8 cellular contexts compared by ENCODE assay signal in genomic region chr17:4229627-4230026, GRCh38. TPM values are rescaled to one million over a fixed set of nuclear protein-coding genes. Genes with fewer than 3 reads are reported as not detected.
DNase-seq lines count a peak whose midpoint lies in the region; ATAC-seq and TF ChIP-seq lines count a peak whose summit lies in the region.

No MANE protein-coding gene starts in this region.

- H3K27me3 ChIP-seq in BJ (ENCODE audit: control insufficient read depth, insufficient read depth, low read length) (no peaks in the 10 kb centered on the region), H7 (ENCODE audit: control insufficient read depth, insufficient read depth, low read length) (no peaks in the 10 kb centered on the region)

- DNase-seq in BJ (ENCODE audit: low read depth) (peak; percentile 25), SK-N-MC (ENCODE audit: low read depth, low spot score) (no peak), foreskin fibroblast (peak; percentile 67 to 72), posterior vena cava (ENCODE audit: low spot score) (peak; percentile 85), DMS53 treated with DMSO at 0.1 percent for 48 hours (lab: John Stamatoyannopoulos, UW; ENCODE audit: unreplicated experiment) (no peak), H7 (no peak)
- DNase-seq in activated naive CD4-positive, alpha-beta T cell (lab: John Stamatoyannopoulos, UW) = no peak

- no peak for ATAC-seq in GM21447 (IDR thresholded peaks at IDR 0.05; ENCODE audit: unreplicated experiment)

- H3K9ac ChIP-seq in SK-N-MC (ENCODE audit: insufficient read length) = no peak overlapping the region

- intact Hi-C loops in posterior vena cava (cut with DNase I) = no loop called here

- no peaks in the 10 kb centered on the region for H3K9me3 ChIP-seq in SK-N-MC (ENCODE audit: low read depth, low read length)

- POLR2A ChIA-PET in BJ (lab: Charles Lee) = interaction anchor here (0.6 to 0.8 kb wide), 2 partner anchors 16 to 347 kb away, joined by 4 read pairs; no protein-coding TSS in a partner anchor

- peak overlapping the region; percentile 66 for H3K27ac ChIP-seq in SK-N-MC

- CTCF ChIA-PET in BJ (lab: Yijun Ruan, JAX) = interaction anchor here (0.7 to 2.1 kb wide), 9 partner anchors 10 to 191 kb away, joined by 3 to 14 read pairs (median 4); no protein-coding TSS in a partner anchor

- no peak for TF ChIP-seq CTCF in BJ (IDR thresholded peaks at IDR 0.05; ENCODE audit: insufficient read depth, low read depth, low read length)
- TF ChIP-seq CTCF in foreskin fibroblast (IDR thresholded peaks at IDR 0.05; ENCODE audit: low read depth, low read length) = no peak

- H3K36me3 ChIP-seq in BJ (ENCODE audit: control insufficient read depth, insufficient read depth, low read length) (no peaks in the 10 kb centered on the region; the same call in 1 of the 2 replicates), SK-N-MC (ENCODE audit: insufficient read depth, low read length) (peaks cover 44% of the 10 kb centered on the region), H7 (replicated peaks; ENCODE audit: control insufficient read depth, insufficient read depth, low read length) (peaks cover 6% of the 10 kb centered on the region)

- H3K4me3 ChIP-seq in BJ (ENCODE audit: low read depth, low read length) (no peak overlapping the region), SK-N-MC (no peak overlapping the region), foreskin fibroblast (ENCODE audit: low read depth in 1 of 2, low read length in 2 of 2) (peak overlapping the region in 1 of 2 donors; percentile 5), H7 (ENCODE audit: insufficient read depth, low read depth, low read length) (no peak overlapping the region)

RNA-seq across cellular contexts. Expression of gene ANKFY1, which starts 34.2 kb away (rescaled TPM):
- 27.0 and 43.5 TPM in 2 replicates for polyA plus RNA-seq in BJ (2011; rRNA removed)
- polyA minus RNA-seq in BJ (2011; rRNA and poly(A)+ RNA removed) = 59.4 and 72.2 TPM in 2 replicates
- 10 to 100 TPM; 34.9 to 49.2 TPM for total RNA-seq in posterior vena cava
- total RNA-seq in H7 (2014; rRNA removed; shearing (Covaris generic)) = 19.2 and 22.1 TPM in 2 replicates

Comparison
In these comparisons a context has a peak if more than half of its experiments do, and no peak if none do; other contexts are left out.
1. DNase-seq: peak in BJ (single experiment), foreskin fibroblast (2 of 2) and posterior vena cava (single experiment); none in SK-N-MC (single experiment), DMS53 treated with DMSO at 0.1 percent for 48 hours (single experiment), activated naive CD4-positive, alpha-beta T cell (0 of 4) and H7 (single experiment).